ENCODE assay signal across 1 cellular context in genomic region chr16:15942901-15943690, GRCh38.
TF ChIP-seq lines count a peak whose summit lies in the region.

No MANE protein-coding gene starts in this region.

TF ChIP-seq in K562, 482 proteins besides CTCF, POLR2A, EP300 and RAD21 (continued from another document and continues in another):
- TF ChIP-seq ZNF280A (IDR thresholded peaks at IDR 0.05; ENCODE audit: low read depth, partially characterized antibody) (no peak), ARID3A (IDR thresholded peaks at IDR 0.05; ENCODE audit: borderline replicate concordance, low read depth, low read length) (no peak), CREB3 (tag; conservative IDR thresholded peaks at IDR 0.05; ENCODE audit: low read depth) (no peak), ZNF175 (CRISPR knock-in tag; IDR thresholded peaks at IDR 0.05; ENCODE audit: low read depth) (no peak), ZEB2 (IDR thresholded peaks at IDR 0.05) (no peak), MED1 (CRISPR knock-in tag; IDR thresholded peaks at IDR 0.05; ENCODE audit: borderline replicate concordance) (no peak), CHAMP1 (IDR thresholded peaks at IDR 0.05) (no peak), KDM2B (CRISPR knock-in tag; IDR thresholded peaks at IDR 0.05) (no peak), POLR2AphosphoS5 (IDR thresholded peaks at IDR 0.05; ENCODE audit: control insufficient read depth, insufficient read depth, low read depth, low read length) (no peak), MAZ (CRISPR knock-in tag; conservative IDR thresholded peaks at IDR 0.05 in 1 of 2, IDR thresholded peaks at IDR 0.05 in 1 of 2) (no peak), RCOR1 (IDR thresholded peaks at IDR 0.05; ENCODE audit: borderline replicate concordance in 1 of 2, low read depth in 2 of 2, low read length in 2 of 2) (0 out of 4 replicates have a peak, but pooled peaks of 1 of the 2 experiments have one; percentile 42), ZNF316 (IDR thresholded peaks at IDR 0.05) (no peak), ARID1B (IDR thresholded peaks at IDR 0.05) (peak; percentile 34; the same call in 1 of the 2 replicates), PYGO2 (tag; IDR thresholded peaks at IDR 0.05) (no peak), RNF2 (IDR thresholded peaks at IDR 0.05) (no peak), GABPB1 (CRISPR knock-in tag; IDR thresholded peaks at IDR 0.05) (peak; percentile 38; the same call in 1 of the 2 replicates), ELK3 (CRISPR knock-in tag; IDR thresholded peaks at IDR 0.05) (no peak), ZBTB2 (IDR thresholded peaks at IDR 0.05) (0 out of 2 replicates have a peak, but pooled peaks have one; percentile 26), TFAP4 (CRISPR knock-in tag; IDR thresholded peaks at IDR 0.05; ENCODE audit: borderline replicate concordance) (peak; percentile 81), ESRRB (CRISPR knock-in tag; IDR thresholded peaks at IDR 0.05; ENCODE audit: borderline replicate concordance) (no peak), ZNF584 (CRISPR knock-in tag; IDR thresholded peaks at IDR 0.05; ENCODE audit: low read depth) (no peak), RHOXF2B (CRISPR knock-in tag; conservative IDR thresholded peaks at IDR 0.05) (no peak), KDM4B (IDR thresholded peaks at IDR 0.05; ENCODE audit: borderline replicate concordance in 2 of 2, low read depth in 1 of 2) (no peak), RFX1 (IDR thresholded peaks at IDR 0.05) (no peak), PKNOX1 (IDR thresholded peaks at IDR 0.05) (no peak), LEF1 (IDR thresholded peaks at IDR 0.05) (no peak), ZFP30 (CRISPR knock-in tag; IDR thresholded peaks at IDR 0.05; ENCODE audit: borderline replicate concordance) (no peak), STAT6 (CRISPR knock-in tag; IDR thresholded peaks at IDR 0.05) (no peak), PHF20 (IDR thresholded peaks at IDR 0.05; ENCODE audit: partially characterized antibody) (no peak), ZNF217 (CRISPR knock-in tag; IDR thresholded peaks at IDR 0.05) (no peak), THRAP3 (IDR thresholded peaks at IDR 0.05; ENCODE audit: borderline replicate concordance) (0 out of 2 replicates have a peak, but pooled peaks have one; percentile 46), NKRF (IDR thresholded peaks at IDR 0.05; ENCODE audit: borderline replicate concordance) (0 out of 2 replicates have a peak, but pooled peaks have one; percentile 30), CBFA2T3 (IDR thresholded peaks at IDR 0.05) (no peak), ZNF384 (IDR thresholded peaks at IDR 0.05; ENCODE audit: low read depth, low read length) (no peak), RBM39 (optimal IDR thresholded peaks at IDR 0.05; ENCODE audit: low read depth, low read length) (no peak)
